In the genomic region with DNA sequence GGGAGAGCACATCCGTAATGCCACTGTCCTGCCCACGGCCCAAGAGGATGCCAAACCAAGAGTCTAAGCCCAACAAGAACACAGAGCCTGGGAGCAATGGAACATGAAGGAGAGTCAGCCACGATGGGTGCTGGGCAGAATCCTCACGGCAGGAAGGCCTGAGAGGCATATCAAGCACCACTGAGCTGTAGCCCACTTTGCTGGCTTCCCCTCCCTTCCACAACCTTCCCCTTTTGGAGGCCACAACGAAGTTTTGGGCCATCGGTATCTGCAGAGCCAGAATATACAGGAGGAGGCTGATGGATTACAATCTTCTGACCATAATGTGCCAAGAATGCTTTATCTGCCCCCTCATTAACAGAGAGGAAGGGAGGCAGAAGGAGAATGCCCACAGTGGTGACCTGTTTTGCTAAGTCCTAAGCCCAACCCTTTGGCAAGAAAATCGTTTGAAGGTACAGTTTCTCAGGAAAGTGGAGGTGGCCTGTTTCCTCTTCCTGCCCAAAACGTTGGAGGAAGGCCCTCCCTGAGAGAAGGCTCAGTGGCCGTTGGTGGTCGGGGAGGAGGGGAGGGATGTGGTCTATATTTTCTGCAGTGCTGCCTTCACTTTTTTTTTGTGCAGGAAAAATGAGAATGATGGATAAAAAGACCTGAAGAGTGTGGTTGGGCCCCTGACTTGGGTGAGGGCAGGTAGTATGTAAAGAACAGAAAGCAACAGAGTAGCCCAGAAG, we compare ENCODE assay signal across 16 cellular contexts. TPM values are rescaled to one million over a fixed set of nuclear protein-coding genes. Genes with fewer than 3 reads are reported as not detected.
DNase-seq lines count a peak whose midpoint lies in the region; ATAC-seq and TF ChIP-seq lines count a peak whose summit lies in the region.
"Had no signal": no experiment of that assay in that cellular context is flagged by ENCODE, and none has a peak within 500 bp of the region (broad histone marks: within the 10 kb centered on the region; RNA-seq: fewer than 3 reads in every experiment).

No MANE protein-coding gene starts in this region.

- DNase-seq in DND-41 (peak; percentile 87), chondrocyte (ENCODE audit: low spot score) (no peak), neural crest cell (ENCODE audit: low read depth, low spot score) (no peak), OCI-M2 (lab: John Stamatoyannopoulos, UW; ENCODE audit: unreplicated experiment) (no peak)
- DNase-seq: hypothalamus; right lobe of liver; stimulated activated CD4-positive, alpha-beta T cell treated with anti-CD3 and anti-CD28 coated beads, Interleukin-4, amount 100 ng/mL, for 4 hours had no signal

- H3K27ac ChIP-seq in DND-41 (ENCODE audit: low read length): peak overlapping the region; percentile 98
- H3K27ac ChIP-seq: epithelial cell of prostate, right lobe of liver, SJSA1 had no signal

- H3K27ac Mint-ChIP-seq in chondrocyte (ENCODE audit: unreplicated experiment) (peak overlapping the region; percentile 90), neural crest cell (ENCODE audit: unreplicated experiment) (peak overlapping the region; percentile 19)
- H3K27ac Mint-ChIP-seq: GM23338; nephron; stimulated activated memory B cell treated with anti-CD40 and anti-IgM and Interleukin-4, amounts not matched to agents 10 μg/mL and 1 μg/mL and 100 μg/mL, for 72 hours had no signal

- H3K9ac ChIP-seq in DND-41 (ENCODE audit: low read depth, low read length) (peak overlapping the region; percentile 53), Loucy (ENCODE audit: low read depth, low read length, poor library complexity, severe bottlenecking) (peak overlapping the region; percentile 91)

- H3K27me3 Mint-ChIP-seq in chondrocyte (ENCODE audit: low read depth) (no peaks in the 10 kb centered on the region), neural crest cell (ENCODE audit: low read depth) (no peaks in the 10 kb centered on the region)
- H3K27me3 Mint-ChIP-seq: stimulated activated memory B cell treated with anti-CD40 and anti-IgM and Interleukin-4, amounts not matched to agents 10 μg/mL and 1 μg/mL and 100 μg/mL, for 72 hours had no signal

- ATAC-seq in DND-41 (ENCODE audit: insufficient read depth, low read depth) (peak; percentile 80), GM21367 (IDR thresholded peaks at IDR 0.05; ENCODE audit: unreplicated experiment) (no peak), GM19467 (IDR thresholded peaks at IDR 0.05; ENCODE audit: unreplicated experiment) (no peak), GM19324 (IDR thresholded peaks at IDR 0.05; ENCODE audit: low FRiP score, unreplicated experiment) (no peak)
- ATAC-seq: GM23338; right lobe of liver; stimulated activated memory B cell treated with anti-CD40 and anti-IgM and Interleukin-4, amounts not matched to agents 10 μg/mL and 1 μg/mL and 100 μg/mL, for 72 hours had no signal

- no peak for TF ChIP-seq CTCF in DND-41 (IDR thresholded peaks at IDR 0.05; ENCODE audit: borderline replicate concordance, extremely low read depth, low read length, poor library complexity, severe bottlenecking)
- no peak for TF ChIP-seq CTCF in Loucy (conservative IDR thresholded peaks at IDR 0.05; ENCODE audit: low read length)
- no peak for TF ChIP-seq CTCF in chondrocyte (IDR thresholded peaks at IDR 0.05)
- TF ChIP-seq CTCF in neural crest cell (conservative IDR thresholded peaks at IDR 0.05): no peak

- peaks cover 15% of the 10 kb centered on the region for H3K36me3 Mint-ChIP-seq in chondrocyte (ENCODE audit: low read depth)
- peaks cover 6% of the 10 kb centered on the region for H3K36me3 Mint-ChIP-seq in neural crest cell (ENCODE audit: low read depth)

- H3K4me1 ChIP-seq in DND-41 (ENCODE audit: insufficient read depth, low read length): peaks cover 93% of the 10 kb centered on the region
- peaks cover 90% of the 10 kb centered on the region for H3K4me1 ChIP-seq in Loucy (ENCODE audit: insufficient read depth, low read length, poor library complexity, severe bottlenecking)
- H3K4me1 ChIP-seq: right lobe of liver had no signal

- no peak overlapping the region for H2AFZ ChIP-seq in DND-41 (ENCODE audit: low read depth, low read length)
- H2AFZ ChIP-seq in Loucy (ENCODE audit: low read length): no peak overlapping the region
- H2AFZ ChIP-seq: GM23338 had no signal

- H3K4me3 Mint-ChIP-seq in chondrocyte (ENCODE audit: unreplicated experiment) (no peak overlapping the region), neural crest cell (no peak overlapping the region)
- H3K4me3 Mint-ChIP-seq: GM23338; nephron; stimulated activated memory B cell treated with anti-CD40 and anti-IgM and Interleukin-4, amounts not matched to agents 10 μg/mL and 1 μg/mL and 100 μg/mL, for 72 hours had no signal

- H3F3A ChIP-seq in Loucy (ENCODE audit: low read depth): peaks cover 38% of the 10 kb centered on the region

- H3K27me3 ChIP-seq in DND-41 (ENCODE audit: insufficient read depth, low read length, poor library complexity) (no peaks in the 10 kb centered on the region), Loucy (ENCODE audit: insufficient read depth, low read length, poor library complexity, severe bottlenecking) (no peaks in the 10 kb centered on the region)
- H3K27me3 ChIP-seq: right lobe of liver, SJSA1 had no signal

- peaks cover 73% of the 10 kb centered on the region for H4K20me1 ChIP-seq in DND-41 (ENCODE audit: insufficient read depth, low read length)
- H4K20me1 ChIP-seq in Loucy (ENCODE audit: insufficient read depth, low read length, poor library complexity, severe bottlenecking): peaks cover 4% of the 10 kb centered on the region

- H3K36me3 ChIP-seq in DND-41 (ENCODE audit: insufficient read depth, low read length): peaks cover 98% of the 10 kb centered on the region
- peaks cover 82% of the 10 kb centered on the region for H3K36me3 ChIP-seq in Loucy (ENCODE audit: insufficient read depth, low read length)

- H3K4me3 ChIP-seq in DND-41 (ENCODE audit: low read depth in 1 of 2, low read length in 2 of 2) (peak overlapping the region in 1 of 2 experiments; percentile 45; a peak in 2 of 4 replicates), Loucy (ENCODE audit: low read length, poor library complexity, severe bottlenecking) (peak overlapping the region; percentile 65)
- H3K4me3 ChIP-seq: GM23338, right lobe of liver, SJSA1 had no signal

- H3K9me3 Mint-ChIP-seq in chondrocyte (ENCODE audit: low read depth) (no peaks in the 10 kb centered on the region), neural crest cell (no peaks in the 10 kb centered on the region)
- H3K9me3 Mint-ChIP-seq: GM23338; nephron; stimulated activated memory B cell treated with anti-CD40 and anti-IgM and Interleukin-4, amounts not matched to agents 10 μg/mL and 1 μg/mL and 100 μg/mL, for 72 hours had no signal

- peaks cover 29% of the 10 kb centered on the region for H3K4me1 Mint-ChIP-seq in chondrocyte (ENCODE audit: low read depth)
- H3K4me1 Mint-ChIP-seq in neural crest cell: no peaks in the 10 kb centered on the region
- H3K4me1 Mint-ChIP-seq: GM23338 had no signal

- H3K9me2 ChIP-seq in Loucy (replicated peaks; ENCODE audit: low read depth, low read length): no peaks in the 10 kb centered on the region

- peaks cover 100% of the 10 kb centered on the region for H3K79me2 ChIP-seq in DND-41 (ENCODE audit: insufficient read depth, low read length)
- H3K79me2 ChIP-seq in Loucy (ENCODE audit: insufficient read depth, low read length): peaks cover 86% of the 10 kb centered on the region

- H3K4me2 ChIP-seq in DND-41 (ENCODE audit: insufficient read depth, low read length): peak overlapping the region; percentile 58
- peak overlapping the region; percentile 83 for H3K4me2 ChIP-seq in Loucy (ENCODE audit: low read depth, low read length, poor library complexity, severe bottlenecking)
- H3K4me2 ChIP-seq: GM23338 had no signal

- H3K9me3 ChIP-seq in DND-41 (ENCODE audit: insufficient read depth, low read length, severe bottlenecking) (no peaks in the 10 kb centered on the region), Loucy (ENCODE audit: insufficient read depth, low read depth, low read length) (no peaks in the 10 kb centered on the region)
- H3K9me3 ChIP-seq: right lobe of liver, SJSA1 had no signal

RNA-seq across cellular contexts. Expression of a gene that starts 26.2 kb away (rescaled TPM):
- total RNA-seq in chondrocyte: 100 to 142 TPM (median 102 TPM) in 3 replicates
- 339 and 353 TPM in 2 replicates for total RNA-seq in neural crest cell
